Comparison of ENCODE assay signal across 8 cellular contexts in the genomic region with DNA sequence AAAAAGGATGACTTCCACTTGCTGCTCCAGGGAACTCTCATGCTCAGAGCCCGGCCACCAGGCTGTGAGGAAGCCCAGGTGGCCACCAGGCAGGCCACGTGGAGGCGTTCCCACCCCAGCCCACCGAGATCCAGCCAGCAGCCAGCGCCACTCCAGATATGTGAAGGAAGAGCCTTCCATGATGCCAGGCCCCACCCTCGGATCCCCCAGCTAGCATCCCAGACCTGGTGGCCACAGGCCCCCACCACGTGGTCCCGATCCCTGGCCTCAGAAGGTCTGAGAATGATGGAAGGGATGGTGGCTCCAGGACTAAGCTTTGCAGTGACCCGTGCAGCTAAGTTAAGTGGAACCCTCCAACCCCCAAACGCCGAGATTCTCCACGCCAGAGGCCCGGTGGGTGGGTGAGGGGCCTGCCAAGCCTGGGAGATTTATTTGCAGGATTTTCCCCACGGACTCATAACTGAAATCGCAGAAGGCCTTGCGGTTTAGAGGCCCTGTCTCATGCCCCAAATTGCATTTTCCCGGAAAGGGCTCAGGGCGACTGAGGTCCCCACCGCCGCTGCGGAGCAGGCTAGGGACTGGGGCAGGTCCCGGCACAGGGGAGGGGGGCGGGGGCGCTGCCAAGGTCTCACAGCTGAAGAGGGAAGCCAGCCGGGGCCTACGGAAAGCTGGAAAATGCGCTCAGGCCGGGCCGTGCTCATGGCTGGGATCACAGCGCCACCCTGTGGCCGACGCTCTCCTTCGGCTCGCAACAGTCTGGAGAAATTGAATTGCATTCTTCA. TPM values are rescaled to one million over a fixed set of nuclear protein-coding genes. Genes with fewer than 3 reads are reported as not detected.
DNase-seq lines count a peak whose midpoint lies in the region; ATAC-seq, FAIRE-seq and TF ChIP-seq lines count a peak whose summit lies in the region.

No MANE protein-coding gene starts in this region.

- H4K20me1 ChIP-seq in KMS-11 (ENCODE audit: insufficient read depth), result no peaks in the 10 kb centered on the region

- H3K4me1 ChIP-seq in A549 (no peaks in the 10 kb centered on the region), KMS-11 (ENCODE audit: low read depth, poor library complexity, severe bottlenecking) (peaks cover 24% of the 10 kb centered on the region), adipocyte (ENCODE audit: control insufficient read depth, insufficient read depth, low read length) (peaks cover 8% of the 10 kb centered on the region)

- H3K79me2 ChIP-seq in KMS-11 (ENCODE audit: insufficient read depth, low read depth), result no peaks in the 10 kb centered on the region

- intact Hi-C loops in Right ventricle myocardium superior (cut with DNase I), result loop anchor here (5.0 kb wide), 1 partner anchor 761 kb away; no protein-coding TSS in a partner anchor

- POLR2A ChIA-PET in A549 (lab: Yijun Ruan, JAX), result no interaction called here

- H3K9ac ChIP-seq in KMS-11, result no peak overlapping the region
- H3K9ac ChIP-seq in adipocyte (ENCODE audit: low read length), result peak overlapping the region; percentile 22

- CTCF ChIA-PET in A549 (lab: Yijun Ruan, JAX), result interaction anchor here (0.6 to 8.8 kb wide), 58 partner anchors 10 to 1249 kb away, joined by 3 to 76 read pairs (median 3); no protein-coding TSS in a partner anchor

- peak; percentile 88 for TF ChIP-seq CTCF in A549 (IDR thresholded peaks at IDR 0.05)
- TF ChIP-seq CTCF in GM12872 (IDR thresholded peaks at IDR 0.05; ENCODE audit: insufficient read depth, low read depth, low read length), result peak; percentile 90
- peak; percentile 81 for TF ChIP-seq CTCF in KMS-11 (conservative IDR thresholded peaks at IDR 0.05; ENCODE audit: low read depth, low read length)

- TF ChIP-seq EP300 in A549 (IDR thresholded peaks at IDR 0.05), result no peak

- H3K4me2 ChIP-seq in A549 (no peak overlapping the region), KMS-11 (no peak overlapping the region)

- H3K9me3 ChIP-seq in A549, result no peaks in the 10 kb centered on the region
- H3K9me3 ChIP-seq in adipocyte (ENCODE audit: control insufficient read depth, low read length), result no peaks in the 10 kb centered on the region

- no peaks in the 10 kb centered on the region for H3K27me3 ChIP-seq in KMS-11 (ENCODE audit: insufficient read depth, low read depth)
- peaks cover 29% of the 10 kb centered on the region for H3K27me3 ChIP-seq in adipocyte (replicated peaks; ENCODE audit: control insufficient read depth, insufficient read depth, low read length)

- H3K36me3 ChIP-seq in KMS-11 (ENCODE audit: insufficient read depth) (no peaks in the 10 kb centered on the region), adipocyte (ENCODE audit: control insufficient read depth, insufficient read depth, low read length, severe bottlenecking) (no peaks in the 10 kb centered on the region)

- 35% methylated on average over 25 of the region's 34 CpGs for WGBS in A549 (ENCODE audit: missing lambda C conversion rate)

- peak; percentile 98 for TF ChIP-seq RAD21 in A549 (conservative IDR thresholded peaks at IDR 0.05 in 1 of 2, IDR thresholded peaks at IDR 0.05 in 1 of 2)

- H3K4me3 ChIP-seq in A549 (no peak overlapping the region), KMS-11 (IDR thresholded peaks at IDR 0.05; ENCODE audit: insufficient read depth, low read depth, low read length) (no peak overlapping the region), adipocyte (ENCODE audit: low read length) (no peak overlapping the region)

- H3K27ac ChIP-seq in A549 (peak overlapping the region in 1 of 2 experiments; percentile 50; a peak in 1 of 6 replicates), KMS-11 (no peak overlapping the region)

- TF ChIP-seq POLR2A in A549 (IDR thresholded peaks at IDR 0.05; ENCODE audit: low read length), result no peak

- peak overlapping the region; percentile 14; the same call in 1 of the 2 replicates for H2AFZ ChIP-seq in KMS-11 (ENCODE audit: low read depth)

- peak; percentile 77 to 98 for ATAC-seq in A549
- ATAC-seq in Right ventricle myocardium superior (ENCODE audit: poor library complexity), result peak; percentile 90
- no peak for ATAC-seq in HG03571 (IDR thresholded peaks at IDR 0.05; ENCODE audit: unreplicated experiment)

- FAIRE-seq in A549 (lab: Jason Lieb, UNC), result peak; percentile 23

- peak; percentile 73 to 80 for DNase-seq in A549 (ENCODE audit: low read depth in 1 of 2, low spot score in 1 of 2)
- peak; percentile 82 for DNase-seq in RPMI8226
- peak; percentile 92 for DNase-seq in adipocyte (ENCODE audit: low read depth)
- DNase-seq in Right ventricle myocardium superior, result peak; percentile 81
- DNase-seq in pons (ENCODE audit: low spot score), result peak; percentile 73

TF ChIP-seq in A549, 52 proteins besides CTCF, POLR2A, EP300 and RAD21:
- no peak for TF ChIP-seq RARB (CRISPR knock-in tag; IDR thresholded peaks at IDR 0.05)
- peak; percentile 94 for TF ChIP-seq SMC3 (IDR thresholded peaks at IDR 0.05)

RNA-seq across cellular contexts. Expression of a gene that starts 31.1 kb away (rescaled TPM):
- polyA plus RNA-seq in A549 (2011; rRNA removed) (not detected in 2 replicates), A549 (2017; fragmentation: RNase III; extraction: RNeasy Plus Mini Kit Qiagen cat#74134 plus additional on column Dnase treatment) (not detected in 3 replicates)
- polyA plus RNA-seq in A549 (2012; cell fraction: cytosol; rRNA removed), result not detected in 2 replicates
- not detected in 2 replicates for polyA plus RNA-seq in A549 (2012; cell fraction: nucleus; rRNA removed)
- not detected in 2 replicates for polyA minus RNA-seq in A549 (2011; rRNA and poly(A)+ RNA removed)
- 0.48 TPM for total RNA-seq in Right ventricle myocardium superior
